Comparison of ENCODE assay signal across 24 cellular contexts in genomic region chr1:208433086-208433485, GRCh38.
DNase-seq lines count a peak whose midpoint lies in the region; ATAC-seq and TF ChIP-seq lines count a peak whose summit lies in the region.
"Had no signal": no experiment of that assay in that cellular context is flagged by ENCODE, and none has a peak within 500 bp of the region (broad histone marks: within the 10 kb centered on the region; RNA-seq: fewer than 3 reads in every experiment).

No MANE protein-coding gene starts in this region.

- H3K27ac Mint-ChIP-seq in HFFc6 = no peak overlapping the region
- H3K27ac Mint-ChIP-seq: activated naive CD8-positive, alpha-beta T cell; activated T-helper 17 cell treated with anti-CD3 and anti-CD28 coated beads, Interleukin-2, amount 50 U/mL, for 72 hours; CD14-positive monocyte; immature natural killer cell; stimulated activated memory B cell treated with anti-CD40 and anti-IgM and Interleukin-4, amounts not matched to agents 10 μg/mL and 1 μg/mL and 100 μg/mL, for 72 hours; T-cell had no signal

- no peak overlapping the region for H3K27ac ChIP-seq in vagina
- H3K27ac ChIP-seq: heart right ventricle, parathyroid adenoma had no signal

- no peak for TF ChIP-seq POLR2A in vagina (IDR thresholded peaks at IDR 0.05)

- H3K4me1 Mint-ChIP-seq in HFFc6 (ENCODE audit: low read depth) = peaks cover 36% of the 10 kb centered on the region
- H3K4me1 Mint-ChIP-seq: activated T-helper 17 cell treated with anti-CD3 and anti-CD28 coated beads, Interleukin-2, amount 50 U/mL, for 72 hours; CD14-positive monocyte; immature natural killer cell; stimulated activated memory B cell treated with anti-CD40 and anti-IgM and Interleukin-4, amounts not matched to agents 10 μg/mL and 1 μg/mL and 100 μg/mL, for 72 hours; T-cell had no signal

- intact Hi-C loops in vagina (cut with DNase I) = no loop called here

- DNase-seq in AG08395 (ENCODE audit: low spot score) = peak; percentile 31
- DNase-seq in HFFc6 = peak; percentile 17
- peak; percentile 18 for DNase-seq in amniotic epithelial cell (ENCODE audit: low read depth)
- DNase-seq in kidney epithelial cell (ENCODE audit: low read depth) = peak; percentile 23
- DNase-seq in vagina (ENCODE audit: extremely low spot score in 2 of 2) = no peak
- DNase-seq in NOMO-1 (lab: John Stamatoyannopoulos, UW; ENCODE audit: unreplicated experiment in 2 of 2) = no peak
- DNase-seq in occipital lobe (lab: John Stamatoyannopoulos, UW) = no peak
- DNase-seq: activated CD4-positive, alpha-beta T cell treated with anti-CD3 and anti-CD28 coated beads for 48 hours; cortex of kidney; heart right ventricle; immature natural killer cell; NCI-H2171; NCI-H526; T-cell had no signal

- no peaks in the 10 kb centered on the region for H3K27me3 ChIP-seq in kidney epithelial cell (ENCODE audit: control insufficient read depth, insufficient read depth, low read length)
- no peaks in the 10 kb centered on the region for H3K27me3 ChIP-seq in vagina

- H3K9me3 Mint-ChIP-seq in HFFc6 = peaks cover 10% of the 10 kb centered on the region; the same call in 1 of the 2 replicates
- H3K9me3 Mint-ChIP-seq: activated T-helper 17 cell treated with anti-CD3 and anti-CD28 coated beads, Interleukin-2, amount 50 U/mL, for 72 hours; immature natural killer cell; stimulated activated memory B cell treated with anti-CD40 and anti-IgM and Interleukin-4, amounts not matched to agents 10 μg/mL and 1 μg/mL and 100 μg/mL, for 72 hours; T-cell had no signal

- H3K9me3 ChIP-seq in vagina = no peaks in the 10 kb centered on the region
- H3K9me3 ChIP-seq: heart right ventricle had no signal

- H3K27me3 Mint-ChIP-seq in HFFc6 (ENCODE audit: insufficient read depth) = no peaks in the 10 kb centered on the region
- H3K27me3 Mint-ChIP-seq: stimulated activated memory B cell treated with anti-CD40 and anti-IgM and Interleukin-4, amounts not matched to agents 10 μg/mL and 1 μg/mL and 100 μg/mL, for 72 hours had no signal

- H3K4me1 ChIP-seq in vagina = no peaks in the 10 kb centered on the region
- H3K4me1 ChIP-seq: parathyroid adenoma had no signal

- no peak overlapping the region for H3K4me3 ChIP-seq in kidney epithelial cell (ENCODE audit: low read depth, low read length)
- no peak overlapping the region for H3K4me3 ChIP-seq in vagina
- H3K4me3 ChIP-seq: heart right ventricle, lung had no signal

- no peak overlapping the region for H3K4me3 Mint-ChIP-seq in HFFc6
- H3K4me3 Mint-ChIP-seq: activated naive CD8-positive, alpha-beta T cell; activated T-helper 17 cell treated with anti-CD3 and anti-CD28 coated beads, Interleukin-2, amount 50 U/mL, for 72 hours; CD14-positive monocyte; immature natural killer cell; stimulated activated memory B cell treated with anti-CD40 and anti-IgM and Interleukin-4, amounts not matched to agents 10 μg/mL and 1 μg/mL and 100 μg/mL, for 72 hours; T-cell had no signal

- H3K36me3 ChIP-seq in kidney epithelial cell (ENCODE audit: control insufficient read depth, insufficient read depth, low read length) = no peaks in the 10 kb centered on the region
- no peaks in the 10 kb centered on the region for H3K36me3 ChIP-seq in vagina
- H3K36me3 ChIP-seq: heart right ventricle had no signal

- no peak for ATAC-seq in GM21447 (IDR thresholded peaks at IDR 0.05; ENCODE audit: unreplicated experiment)
- ATAC-seq: activated T-helper 17 cell treated with anti-CD3 and anti-CD28 coated beads, Interleukin-2, amount 50 U/mL, for 72 hours; HCT116; heart right ventricle; Right ventricle myocardium inferior; sciatic nerve; stimulated activated memory B cell treated with anti-CD40 and anti-IgM and Interleukin-4, amounts not matched to agents 10 μg/mL and 1 μg/mL and 100 μg/mL, for 72 hours; T-cell had no signal

- H3K36me3 Mint-ChIP-seq in HFFc6 (ENCODE audit: low read depth) = no peaks in the 10 kb centered on the region
- H3K36me3 Mint-ChIP-seq: activated naive CD8-positive, alpha-beta T cell; CD14-positive monocyte; immature natural killer cell; stimulated activated memory B cell treated with anti-CD40 and anti-IgM and Interleukin-4, amounts not matched to agents 10 μg/mL and 1 μg/mL and 100 μg/mL, for 72 hours; T-cell had no signal

- no peak for TF ChIP-seq CTCF in HFFc6 (IDR thresholded peaks at IDR 0.05)
- no peak for TF ChIP-seq CTCF in kidney epithelial cell (IDR thresholded peaks at IDR 0.05; ENCODE audit: insufficient read depth, low read length, poor library complexity, severe bottlenecking)
- no peak for TF ChIP-seq CTCF in vagina (IDR thresholded peaks at IDR 0.05)

Comparison
In these comparisons a context has a peak if more than half of its experiments do, and no peak if none do; other contexts are left out.
1. DNase-seq: peak in AG08395 (single experiment), HFFc6 (single experiment), amniotic epithelial cell (single experiment) and kidney epithelial cell (single experiment); none in vagina (0 of 2), NOMO-1 (0 of 2) and occipital lobe (single experiment).